Comparison of ENCODE assay signal across 7 cellular contexts in genomic region chr3:41961750-41962679, GRCh38. TPM values are rescaled to one million over a fixed set of nuclear protein-coding genes. Genes with fewer than 3 reads are reported as not detected.
DNase-seq lines count a peak whose midpoint lies in the region; ATAC-seq, FAIRE-seq and TF ChIP-seq lines count a peak whose summit lies in the region.

Gene ULK4 (minus strand): TSS chr3:41962103. CDS start chr3:41954759, 7,344 bp downstream.

- H3K27me3 Mint-ChIP-seq in brain: peaks cover 22% of the 10 kb centered on the region

- peaks cover 15% of the 10 kb centered on the region for H3K4me1 Mint-ChIP-seq in brain

- peak within 1 kb of the TSS; percentile 97 to 100 (median 98) for H3K4me3 Mint-ChIP-seq in brain

- intact Hi-C loops in sigmoid colon (cut with DNase I): loop anchor here (1.0 to 10.0 kb wide), 5 partner anchors 29 to 1505 kb away; partner anchors contain the start of gene RPL14

- H3K4me3 ChIP-seq in sigmoid colon: peak within 1 kb of the TSS; percentile 79 to 97 (median 90)

- ATAC-seq in GM18519 (IDR thresholded peaks at IDR 0.05; ENCODE audit: low FRiP score, unreplicated experiment) (peak; percentile 91), HG03060 (IDR thresholded peaks at IDR 0.05; ENCODE audit: low read depth, unreplicated experiment) (peak; percentile 88)

- H3K36me3 Mint-ChIP-seq in brain: no peaks in the 10 kb centered on the region

- WGBS in sigmoid colon, 2 donors: 0% methylated on average over 58 of the region's 58 CpGs

- TF ChIP-seq POLR2A in sigmoid colon (IDR thresholded peaks at IDR 0.05): peak in 1 of 2 donors; percentile 7

- peak within 1 kb of the TSS; percentile 75 to 98 (median 89) for H3K27ac Mint-ChIP-seq in brain

- DNase-seq in NCI-H2107 (lab: John Stamatoyannopoulos, UW) (peak; percentile 77), iPS DF 4.7 (ENCODE audit: extremely low read depth, low spot score) (peak; percentile 96), sigmoid colon (peak; percentile 99)

- H3K9me3 Mint-ChIP-seq in brain: peaks cover 0 to 4% (median 0%) of the 10 kb centered on the region in 5 experiments

- H3K4me1 ChIP-seq in sigmoid colon: peaks cover 0 to 14% (median 10%) of the 10 kb centered on the region in 4 donors

- no peak for TF ChIP-seq CTCF in brain (conservative IDR thresholded peaks at IDR 0.05)
- no peak for TF ChIP-seq CTCF in sigmoid colon (IDR thresholded peaks at IDR 0.05)

- H3K9me3 ChIP-seq in sigmoid colon: no peaks in the 10 kb centered on the region

- H3K27ac ChIP-seq in sigmoid colon: peak within 1 kb of the TSS; percentile 88 to 93 (median 90)

- no peaks in the 10 kb centered on the region for H3K36me3 ChIP-seq in sigmoid colon

- H3K27me3 ChIP-seq in sigmoid colon: no peaks in the 10 kb centered on the region

- peak in 1 of 4 donors; percentile 32 for TF ChIP-seq EP300 in sigmoid colon (IDR thresholded peaks at IDR 0.05)

- FAIRE-seq in TTC549 (lab: Jason Lieb, UNC): peak; percentile 94

RNA-seq across cellular contexts. Expression of gene ULK4, which starts in this region (rescaled TPM):
- polyA plus RNA-seq in brain (ENCODE audit: insufficient read depth, low read depth, low replicate concordance) (1.6 TPM), sigmoid colon (1 to 10 TPM; 2.1 to 3.9 (median 2.4) TPM)
- 10 to 100 TPM in 3 of 4 donors, 1 to 10 TPM in 1; 8.9 to 18.6 (median 16.6) TPM for total RNA-seq in sigmoid colon

Comparison
In these comparisons a context has a peak if more than half of its experiments do, and no peak if none do; other contexts are left out.
1. Peak in every context shown above with its lines: DNase-seq, ATAC-seq, H3K4me3 ChIP-seq and H3K27ac ChIP-seq.